ENCODE assay signal across 10 cellular contexts in genomic region chr10:3652886-3653285, GRCh38.
DNase-seq lines count a peak whose midpoint lies in the region; ATAC-seq and TF ChIP-seq lines count a peak whose summit lies in the region.
"Had no signal": no experiment of that assay in that cellular context is flagged by ENCODE, and none has a peak within 500 bp of the region (broad histone marks: within the 10 kb centered on the region; RNA-seq: fewer than 3 reads in every experiment).

No MANE protein-coding gene starts in this region.

- intact Hi-C loops in mammary epithelial cell (cut with micrococcal nuclease): no loop called here
- intact Hi-C loops in gastrocnemius medialis (cut with DNase I; ENCODE audit: low total_unique reads): no loop called here
- intact Hi-C loops in ovary (cut with DNase I): no loop called here
- intact Hi-C loops in left colon (cut with DNase I, micrococcal nuclease): no loop called here

- CTCF ChIA-PET in mammary epithelial cell (lab: Charles Lee; ENCODE audit: low non-redundant PET): no interaction called here

- ATAC-seq in gastrocnemius medialis (no peak), left colon (no peak)

- no peaks in the 10 kb centered on the region for H3K79me2 ChIP-seq in mammary epithelial cell (ENCODE audit: insufficient read depth, low read length)

- no peaks in the 10 kb centered on the region for H3K27me3 ChIP-seq in BLaER1
- H3K27me3 ChIP-seq in mammary epithelial cell (ENCODE audit: insufficient read depth, low read length): no peaks in the 10 kb centered on the region
- H3K27me3 ChIP-seq in gastrocnemius medialis: no peaks in the 10 kb centered on the region
- H3K27me3 ChIP-seq in ovary: no peaks in the 10 kb centered on the region

- no peaks in the 10 kb centered on the region for H3K36me3 ChIP-seq in BLaER1
- no peaks in the 10 kb centered on the region for H3K36me3 ChIP-seq in mammary epithelial cell (ENCODE audit: insufficient read depth, low read length)
- no peaks in the 10 kb centered on the region for H3K36me3 ChIP-seq in gastrocnemius medialis
- no peaks in the 10 kb centered on the region for H3K36me3 ChIP-seq in ovary

- dilution Hi-C loops in mammary epithelial cell (cut with HindIII; ENCODE audit: low sequenced_read_pairs): no loop called here

- TF ChIP-seq EP300 in ovary (IDR thresholded peaks at IDR 0.05): no peak

- TF ChIP-seq POLR2A in gastrocnemius medialis (IDR thresholded peaks at IDR 0.05): no peak
- TF ChIP-seq POLR2A in ovary (IDR thresholded peaks at IDR 0.05): no peak

- H3K4me1 ChIP-seq in BLaER1: peaks cover 24% of the 10 kb centered on the region
- no peaks in the 10 kb centered on the region for H3K4me1 ChIP-seq in mammary epithelial cell (ENCODE audit: insufficient read depth, low read length)
- H3K4me1 ChIP-seq in gastrocnemius medialis: no peaks in the 10 kb centered on the region
- no peaks in the 10 kb centered on the region for H3K4me1 ChIP-seq in ovary (ENCODE audit: insufficient read depth)

- peak overlapping the region; percentile 65 for H2AFZ ChIP-seq in mammary epithelial cell (ENCODE audit: low read depth, low read length)

- DNase-seq in OCI-M1 (lab: John Stamatoyannopoulos, UW): peak; percentile 7
- DNase-seq in mammary epithelial cell: no peak
- no peak for DNase-seq in gastrocnemius medialis
- no peak for DNase-seq in ovary
- DNase-seq in retina: no peak
- DNase-seq in NCI-H146 (lab: John Stamatoyannopoulos, UW): no peak
- DNase-seq in left colon: no peak
- DNase-seq: activated CD8-positive, alpha-beta memory T cell treated with anti-CD3 and anti-CD28 coated beads, Interleukin-2, amount 50 U/mL, for 4 hours had no signal

- 26% methylated on average over 13 of the region's 13 CpGs for WGBS in mammary epithelial cell (ENCODE audit: low coverage, missing lambda C conversion rate)
- WGBS in ovary, 3 donors: 13 to 23% (median 21%) methylated on average over 13 of the region's 13 CpGs

- TF ChIP-seq CTCF in mammary epithelial cell (conservative IDR thresholded peaks at IDR 0.05 in 1 of 2, IDR thresholded peaks at IDR 0.05 in 1 of 2; ENCODE audit: extremely low read depth in 1 of 2, insufficient read depth in 1 of 2, low read depth in 1 of 2, low read length in 2 of 2): no peak
- no peak for TF ChIP-seq CTCF in gastrocnemius medialis (IDR thresholded peaks at IDR 0.05 in 4 of 5, conservative IDR thresholded peaks at IDR 0.05 in 1 of 5)
- no peak for TF ChIP-seq CTCF in ovary (IDR thresholded peaks at IDR 0.05)

- H3K4me2 ChIP-seq in BLaER1 (peak overlapping the region; percentile 33), mammary epithelial cell (ENCODE audit: insufficient read depth, low read depth, low read length) (peak overlapping the region; percentile 48)

- no peaks in the 10 kb centered on the region for H3K9me3 ChIP-seq in BLaER1
- no peaks in the 10 kb centered on the region for H3K9me3 ChIP-seq in mammary epithelial cell (replicated peaks; ENCODE audit: insufficient read depth, low read length)
- H3K9me3 ChIP-seq in gastrocnemius medialis: no peaks in the 10 kb centered on the region
- no peaks in the 10 kb centered on the region for H3K9me3 ChIP-seq in ovary

- H3K27ac ChIP-seq in BLaER1 (no peak overlapping the region), mammary epithelial cell (ENCODE audit: insufficient read depth, low read depth, low read length) (no peak overlapping the region), gastrocnemius medialis (no peak overlapping the region), ovary (no peak overlapping the region)
- H3K27ac ChIP-seq: HL-60 had no signal

- H3K4me3 ChIP-seq in BLaER1 (no peak overlapping the region), mammary epithelial cell (replicated peaks in 1 of 3; ENCODE audit: insufficient read depth in 1 of 3, low read depth in 2 of 3, low read length in 3 of 3) (no peak overlapping the region), gastrocnemius medialis (peak overlapping the region; percentile 2 to 27 (median 6)), ovary (no peak overlapping the region)

- H3K9ac ChIP-seq in BLaER1 (no peak overlapping the region), mammary epithelial cell (ENCODE audit: insufficient read depth, low read length) (no peak overlapping the region)

- in situ Hi-C loops in mammary epithelial cell (cut with MboI; ENCODE audit: low sequenced_read_pairs in 2 of 2): no loop called here
- in situ Hi-C loops in gastrocnemius medialis (cut with MboI; ENCODE audit: low sequenced_read_pairs in 4 of 4): no loop called here

- H4K20me1 ChIP-seq in BLaER1: no peaks in the 10 kb centered on the region
- H4K20me1 ChIP-seq in mammary epithelial cell (ENCODE audit: insufficient read depth, low read length): no peaks in the 10 kb centered on the region

- no TSS peak for BruUV-seq in mammary epithelial cell (replicated peaks; lab: Mats Ljungman, UMichigan)

Comparison
In these comparisons a context has a peak if more than half of its experiments do, and no peak if none do; other contexts are left out.
1. H3K4me3 ChIP-seq: peak in gastrocnemius medialis (4 of 4); none in BLaER1 (single experiment), mammary epithelial cell (0 of 3) and ovary (single experiment).